ENCODE assay signal across 12 cellular contexts in the genomic region with DNA sequence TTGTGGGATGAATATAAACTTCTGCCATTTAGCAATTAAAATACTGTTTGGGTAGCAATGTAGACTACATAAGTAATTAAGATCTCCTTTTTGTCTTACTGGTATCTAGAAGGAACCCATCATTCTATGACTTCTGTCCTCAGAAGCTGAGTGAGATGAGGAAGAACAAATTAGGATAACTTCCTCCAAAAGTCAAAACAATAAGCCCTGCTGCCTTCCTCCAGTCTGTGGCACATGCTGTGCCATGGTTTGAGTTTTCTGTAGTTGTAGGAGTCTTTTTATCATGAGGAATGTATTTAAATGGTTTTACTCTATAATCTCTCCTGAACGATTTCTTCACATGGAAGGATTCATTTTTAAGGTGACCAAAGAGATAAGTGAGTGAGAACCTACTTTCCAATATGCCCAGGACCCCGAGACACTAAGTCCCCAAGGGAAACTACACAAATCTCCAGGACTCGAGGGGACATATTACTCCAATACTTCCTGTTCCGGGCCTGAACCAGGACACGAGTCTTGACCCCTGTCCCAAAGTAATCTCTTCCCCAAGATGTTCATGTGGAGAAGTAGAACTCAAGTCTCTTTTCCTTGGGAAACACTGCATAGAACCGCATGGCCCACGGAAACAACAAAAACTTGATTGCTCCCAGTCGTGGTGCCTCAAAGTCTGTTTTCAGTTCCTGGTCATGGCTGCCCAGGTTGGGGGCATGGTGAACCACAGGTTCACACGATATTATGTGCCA.
A peak's percentile ranks its signal among the peaks of the same experiment; 100 is the strongest.
DNase-seq lines count a peak whose midpoint lies in the region; ATAC-seq and TF ChIP-seq lines count a peak whose summit lies in the region.
"Had no signal": no experiment of that assay in that cellular context is flagged by ENCODE, and none has a peak within 500 bp of the region (broad histone marks: within the 10 kb centered on the region; RNA-seq: fewer than 3 reads in every experiment).

No MANE protein-coding gene starts in this region.

- H3K79me2 ChIP-seq in OCI-LY3 (ENCODE audit: low read length): no peaks in the 10 kb centered on the region
- no peaks in the 10 kb centered on the region for H3K79me2 ChIP-seq in osteoblast (ENCODE audit: insufficient read depth, low read length)

- no peak for ATAC-seq in HG02642 (IDR thresholded peaks at IDR 0.05; ENCODE audit: poor library complexity, unreplicated experiment)
- ATAC-seq: SK-N-SH treated with all-trans-retinoic acid at 6 μM for 48 hours had no signal

- DNase-seq in coronary artery (ENCODE audit: low spot score) (no peak), tibial artery (no peak), osteoblast (ENCODE audit: insufficient read length, low spot score, missing footprints) (no peak)
- DNase-seq in stimulated activated CD4-positive, alpha-beta T cell treated with anti-CD3 and anti-CD28 coated beads, Interleukin-1b, Interleukin-23, amount 100 ng/mL, for 48 hours: no peak
- DNase-seq: CD4-positive, alpha-beta T cell; EL; NK-92 treated with Interleukin-12 subunit alpha and Interleukin-12 subunit beta, amount 100 ng/mL, for 24 hours; thyroid gland had no signal

- H4K20me1 ChIP-seq in OCI-LY3 (ENCODE audit: insufficient read depth, low read length) (no peaks in the 10 kb centered on the region), osteoblast (ENCODE audit: insufficient read depth, low read length) (no peaks in the 10 kb centered on the region)

- intact Hi-C loops in tibial artery (cut with DNase I; ENCODE audit: low total_unique reads): no loop called here

- TF ChIP-seq CTCF in OCI-LY3 (IDR thresholded peaks at IDR 0.05; ENCODE audit: low read depth, low read length): no peak
- TF ChIP-seq CTCF in coronary artery (IDR thresholded peaks at IDR 0.05): no peak
- no peak for TF ChIP-seq CTCF in tibial artery (IDR thresholded peaks at IDR 0.05)
- TF ChIP-seq CTCF in osteoblast (IDR thresholded peaks at IDR 0.05; ENCODE audit: extremely low read depth, low read depth, low read length): no peak

- H2AFZ ChIP-seq in OCI-LY3 (ENCODE audit: low read depth, low read length) (no peak overlapping the region), osteoblast (ENCODE audit: low read length) (no peak overlapping the region)

- H3K27me3 ChIP-seq in OCI-LY3 (ENCODE audit: low read depth, low read length) (peaks cover 33% of the 10 kb centered on the region), mucosa of rectum (ENCODE audit: control insufficient read depth in 2 of 2, insufficient read depth in 2 of 2, low read length in 2 of 2) (no peaks in the 10 kb centered on the region), tibial artery (no peaks in the 10 kb centered on the region), osteoblast (ENCODE audit: insufficient read depth, low read length) (no peaks in the 10 kb centered on the region)
- H3K27me3 ChIP-seq: thyroid gland had no signal

- H3K4me3 ChIP-seq in OCI-LY3 (ENCODE audit: low read length): peak overlapping the region; percentile 48
- peak overlapping the region; percentile 16 for H3K4me3 ChIP-seq in coronary artery
- H3K4me3 ChIP-seq in mucosa of rectum (ENCODE audit: low read length in 2 of 2): no peak overlapping the region
- no peak overlapping the region for H3K4me3 ChIP-seq in tibial artery
- H3K4me3 ChIP-seq in osteoblast (ENCODE audit: insufficient read depth, low read length): no peak overlapping the region
- H3K4me3 ChIP-seq: thyroid gland had no signal

- no peak overlapping the region for H3K27ac ChIP-seq in OCI-LY3 (ENCODE audit: low read length)
- H3K27ac ChIP-seq in coronary artery: peak overlapping the region in 1 of 2 donors; percentile 76
- H3K27ac ChIP-seq in mucosa of rectum (ENCODE audit: low read depth in 2 of 2, low read length in 2 of 2): peak overlapping the region; percentile 46 to 78
- H3K27ac ChIP-seq in tibial artery: peak overlapping the region; percentile 42
- H3K27ac ChIP-seq in osteoblast (ENCODE audit: low read depth, low read length): no peak overlapping the region
- H3K27ac ChIP-seq: thyroid gland had no signal

- H3K36me3 ChIP-seq in OCI-LY3 (replicated peaks; ENCODE audit: low read depth, low read length) (peaks cover 5% of the 10 kb centered on the region), mucosa of rectum (ENCODE audit: control insufficient read depth in 2 of 2, insufficient read depth in 2 of 2, low read length in 2 of 2) (no peaks in the 10 kb centered on the region), tibial artery (no peaks in the 10 kb centered on the region), osteoblast (ENCODE audit: insufficient read depth, low read length) (no peaks in the 10 kb centered on the region)
- H3K36me3 ChIP-seq: thyroid gland had no signal

- no peak overlapping the region for H3K9ac ChIP-seq in OCI-LY3 (ENCODE audit: low read length)
- H3K9ac ChIP-seq in mucosa of rectum (ENCODE audit: low read depth in 1 of 2, low read length in 2 of 2): no peak overlapping the region

- peak overlapping the region; percentile 61 for H3K4me2 ChIP-seq in OCI-LY3 (ENCODE audit: low read length)
- H3K4me2 ChIP-seq in osteoblast (ENCODE audit: insufficient read depth, low read length): no peak overlapping the region

- H3K9me3 ChIP-seq in OCI-LY3 (ENCODE audit: insufficient read depth, low read length): peaks cover 7% of the 10 kb centered on the region; the same call in 1 of the 2 replicates
- H3K9me3 ChIP-seq in mucosa of rectum (ENCODE audit: control insufficient read depth in 2 of 2, low read length in 2 of 2): no peaks in the 10 kb centered on the region
- H3K9me3 ChIP-seq in tibial artery: no peaks in the 10 kb centered on the region
- no peaks in the 10 kb centered on the region for H3K9me3 ChIP-seq in osteoblast (ENCODE audit: low read depth, low read length)
- H3K9me3 ChIP-seq: thyroid gland had no signal

- H3K4me1 ChIP-seq in OCI-LY3 (ENCODE audit: low read length) (peaks cover 57% of the 10 kb centered on the region), mucosa of rectum (ENCODE audit: control insufficient read depth in 2 of 2, insufficient read depth in 2 of 2, low read length in 2 of 2) (peaks cover 0 to 3% of the 10 kb centered on the region in 2 donors), tibial artery (peaks cover 0 to 31% (median 6%) of the 10 kb centered on the region in 4 donors), osteoblast (ENCODE audit: insufficient read depth, low read length) (peaks cover 3% of the 10 kb centered on the region)
- H3K4me1 ChIP-seq: thyroid gland had no signal

Comparison
In these comparisons a context has a peak if more than half of its experiments do, and no peak if none do; other contexts are left out.
1. H3K27ac ChIP-seq: peak in mucosa of rectum (2 of 2) and tibial artery (2 of 2); none in OCI-LY3 (single experiment) and osteoblast (single experiment).
2. H3K4me3 ChIP-seq: peak in OCI-LY3 (single experiment) and coronary artery (single experiment); none in mucosa of rectum (0 of 2), tibial artery (0 of 2) and osteoblast (single experiment).